ENCODE assay signal across 2 cellular contexts in the genomic region with DNA sequence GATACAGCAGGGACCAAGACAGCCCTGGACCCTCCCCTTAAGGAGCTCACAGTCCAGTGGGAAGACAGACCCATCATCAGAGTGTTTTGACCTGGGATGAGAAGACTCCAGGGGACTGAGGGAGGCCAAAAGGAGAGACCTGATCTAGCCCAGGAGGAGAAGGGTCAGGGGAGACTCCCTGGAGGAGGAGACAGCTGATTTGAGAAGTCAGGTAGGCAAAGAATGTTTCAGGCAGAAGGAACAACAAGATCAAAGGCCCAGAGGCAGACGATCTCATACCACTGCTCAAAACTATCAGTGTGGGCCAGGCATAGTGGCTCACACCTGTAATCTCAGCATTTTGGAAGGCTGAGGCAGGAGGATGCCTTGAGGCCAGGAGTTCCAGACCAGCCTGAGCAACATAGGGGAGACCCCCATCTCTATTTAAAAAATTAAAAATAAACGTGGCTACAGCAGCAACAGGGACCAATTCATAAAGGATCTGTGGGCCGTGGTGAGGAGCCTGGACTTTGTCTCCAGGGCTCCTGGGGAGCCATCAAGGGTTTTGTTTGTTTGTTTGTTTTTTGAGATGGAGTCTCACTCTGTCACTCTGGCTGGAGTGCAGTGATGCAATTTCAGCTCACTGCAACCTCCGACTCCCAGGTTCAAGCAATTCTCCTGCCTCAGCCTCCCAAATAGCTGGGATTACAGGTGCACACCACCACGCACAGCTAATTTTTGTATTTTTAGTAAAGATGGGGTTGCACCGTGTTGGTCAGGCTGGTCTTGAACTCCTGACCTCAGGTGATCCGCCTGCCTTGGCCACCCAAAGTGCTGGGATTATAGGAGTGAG.
TF ChIP-seq lines count a peak whose summit lies in the region.

No MANE protein-coding gene starts in this region.

TF ChIP-seq in HEK293, 187 proteins besides CTCF, POLR2A, EP300 and RAD21 (continued from another document):
- TF ChIP-seq, protein P1, sequence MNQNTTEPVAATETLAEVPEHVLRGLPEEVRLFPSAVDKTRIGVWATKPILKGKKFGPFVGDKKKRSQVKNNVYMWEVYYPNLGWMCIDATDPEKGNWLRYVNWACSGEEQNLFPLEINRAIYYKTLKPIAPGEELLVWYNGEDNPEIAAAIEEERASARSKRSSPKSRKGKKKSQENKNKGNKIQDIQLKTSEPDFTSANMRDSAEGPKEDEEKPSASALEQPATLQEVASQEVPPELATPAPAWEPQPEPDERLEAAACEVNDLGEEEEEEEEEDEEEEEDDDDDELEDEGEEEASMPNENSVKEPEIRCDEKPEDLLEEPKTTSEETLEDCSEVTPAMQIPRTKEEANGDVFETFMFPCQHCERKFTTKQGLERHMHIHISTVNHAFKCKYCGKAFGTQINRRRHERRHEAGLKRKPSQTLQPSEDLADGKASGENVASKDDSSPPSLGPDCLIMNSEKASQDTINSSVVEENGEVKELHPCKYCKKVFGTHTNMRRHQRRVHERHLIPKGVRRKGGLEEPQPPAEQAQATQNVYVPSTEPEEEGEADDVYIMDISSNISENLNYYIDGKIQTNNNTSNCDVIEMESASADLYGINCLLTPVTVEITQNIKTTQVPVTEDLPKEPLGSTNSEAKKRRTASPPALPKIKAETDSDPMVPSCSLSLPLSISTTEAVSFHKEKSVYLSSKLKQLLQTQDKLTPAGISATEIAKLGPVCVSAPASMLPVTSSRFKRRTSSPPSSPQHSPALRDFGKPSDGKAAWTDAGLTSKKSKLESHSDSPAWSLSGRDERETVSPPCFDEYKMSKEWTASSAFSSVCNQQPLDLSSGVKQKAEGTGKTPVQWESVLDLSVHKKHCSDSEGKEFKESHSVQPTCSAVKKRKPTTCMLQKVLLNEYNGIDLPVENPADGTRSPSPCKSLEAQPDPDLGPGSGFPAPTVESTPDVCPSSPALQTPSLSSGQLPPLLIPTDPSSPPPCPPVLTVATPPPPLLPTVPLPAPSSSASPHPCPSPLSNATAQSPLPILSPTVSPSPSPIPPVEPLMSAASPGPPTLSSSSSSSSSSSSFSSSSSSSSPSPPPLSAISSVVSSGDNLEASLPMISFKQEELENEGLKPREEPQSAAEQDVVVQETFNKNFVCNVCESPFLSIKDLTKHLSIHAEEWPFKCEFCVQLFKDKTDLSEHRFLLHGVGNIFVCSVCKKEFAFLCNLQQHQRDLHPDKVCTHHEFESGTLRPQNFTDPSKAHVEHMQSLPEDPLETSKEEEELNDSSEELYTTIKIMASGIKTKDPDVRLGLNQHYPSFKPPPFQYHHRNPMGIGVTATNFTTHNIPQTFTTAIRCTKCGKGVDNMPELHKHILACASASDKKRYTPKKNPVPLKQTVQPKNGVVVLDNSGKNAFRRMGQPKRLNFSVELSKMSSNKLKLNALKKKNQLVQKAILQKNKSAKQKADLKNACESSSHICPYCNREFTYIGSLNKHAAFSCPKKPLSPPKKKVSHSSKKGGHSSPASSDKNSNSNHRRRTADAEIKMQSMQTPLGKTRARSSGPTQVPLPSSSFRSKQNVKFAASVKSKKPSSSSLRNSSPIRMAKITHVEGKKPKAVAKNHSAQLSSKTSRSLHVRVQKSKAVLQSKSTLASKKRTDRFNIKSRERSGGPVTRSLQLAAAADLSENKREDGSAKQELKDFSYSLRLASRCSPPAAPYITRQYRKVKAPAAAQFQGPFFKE (tag by site-specific recombination; IDR thresholded peaks at IDR 0.05; ENCODE audit: borderline replicate concordance): no peak

TF ChIP-seq in HEK293T, 16 proteins besides CTCF, POLR2A, EP300 and RAD21 (continued from another document):
- TF ChIP-seq L3MBTL2 (conservative IDR thresholded peaks at IDR 0.05): no peak
- no peak for TF ChIP-seq LEF1 (IDR thresholded peaks at IDR 0.05; ENCODE audit: borderline replicate concordance)
- no peak for TF ChIP-seq NFRKB (IDR thresholded peaks at IDR 0.05)
- TF ChIP-seq FOXM1 (IDR thresholded peaks at IDR 0.05; ENCODE audit: borderline replicate concordance): no peak
- no peak for TF ChIP-seq ARNT (IDR thresholded peaks at IDR 0.05)
- TF ChIP-seq ZNF384 (IDR thresholded peaks at IDR 0.05): no peak
